In the genomic region with DNA sequence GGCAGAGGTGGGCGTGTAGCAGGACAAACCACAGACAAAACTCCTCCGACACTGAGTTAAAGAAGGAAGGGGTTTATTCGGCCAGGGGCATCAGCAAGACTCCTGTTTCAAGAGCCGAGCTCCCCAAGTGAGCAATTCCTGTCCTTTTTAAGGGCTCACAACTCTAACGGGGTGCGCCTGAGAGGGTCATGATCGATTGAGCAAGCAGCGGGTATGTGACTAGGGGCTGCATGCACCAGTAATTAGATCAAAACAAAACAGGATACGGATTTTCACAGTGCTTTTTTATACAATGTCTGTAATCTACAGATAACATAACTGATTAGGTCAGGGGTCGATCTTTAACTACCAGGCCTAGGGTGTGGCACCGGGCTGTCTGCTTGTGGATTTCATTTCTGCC, we compare ENCODE assay signal across 8 cellular contexts. TPM values are rescaled to one million over a fixed set of nuclear protein-coding genes. Genes with fewer than 3 reads are reported as not detected.
"Had no signal": no experiment of that assay in that cellular context is flagged by ENCODE, and none has a peak within 500 bp of the region (broad histone marks: within the 10 kb centered on the region; RNA-seq: fewer than 3 reads in every experiment).

No MANE protein-coding gene starts in this region.

RNA-seq across cellular contexts. Expression of gene MS4A2, which starts 12.9 kb away (rescaled TPM):
- total RNA-seq: LHCN-M2, MCF 10A, NCI-H460, PC-3, SJSA1 had no signal
- polyA plus RNA-seq: SK-N-SH had no signal

RNA-seq across cellular contexts. Expression of gene MS4A3, which starts 44.9 kb away (rescaled TPM):
- total RNA-seq: LHCN-M2, MCF 10A, NCI-H460, PC-3, Peyer's patch, Right ventricle myocardium superior, SJSA1 had no signal
- polyA plus RNA-seq: SK-N-SH had no signal
